Comparison of ENCODE assay signal across 9 cellular contexts in the genomic region with DNA sequence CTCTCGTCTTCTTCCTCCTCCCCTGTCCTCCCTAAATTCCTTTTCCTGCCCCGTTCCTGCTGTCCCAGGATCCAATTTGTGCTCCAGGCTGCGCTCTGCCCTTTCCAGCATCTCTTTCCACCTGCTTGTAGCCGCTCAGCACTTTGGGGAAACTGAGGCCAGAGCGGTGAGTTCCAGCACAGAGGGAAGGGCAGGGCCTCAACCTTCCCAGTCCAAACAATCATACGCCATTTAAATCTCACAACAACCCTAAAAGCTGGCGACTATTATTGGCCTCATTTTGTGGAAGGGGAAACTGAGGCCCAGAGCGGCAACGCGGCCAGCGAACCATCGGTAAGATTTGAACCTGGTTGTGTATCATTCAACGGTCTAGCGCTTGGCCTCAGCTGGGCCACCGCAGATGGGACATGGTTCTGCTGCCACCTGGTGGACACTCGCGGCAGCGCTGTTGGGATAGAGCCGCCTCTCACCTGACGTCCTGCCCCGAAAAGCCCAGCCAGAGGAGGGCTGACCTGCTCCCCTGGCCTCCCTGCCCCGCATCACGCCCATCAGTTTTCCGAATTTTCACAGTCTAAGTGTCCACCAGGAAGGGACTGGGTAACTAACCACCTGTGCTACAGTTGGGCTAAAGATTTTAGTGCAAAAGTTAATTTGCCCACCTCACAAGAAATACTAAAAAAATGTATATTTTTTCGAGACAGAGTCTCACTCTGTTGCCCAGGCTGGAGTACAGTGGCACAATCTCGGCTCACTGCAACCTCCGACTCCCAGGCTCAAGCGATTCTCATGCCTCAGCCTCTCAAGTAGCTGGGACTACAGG. TPM values are rescaled to one million over a fixed set of nuclear protein-coding genes. Genes with fewer than 3 reads are reported as not detected.
DNase-seq lines count a peak whose midpoint lies in the region; ATAC-seq and TF ChIP-seq lines count a peak whose summit lies in the region.
"Had no signal": no experiment of that assay in that cellular context is flagged by ENCODE, and none has a peak within 500 bp of the region (broad histone marks: within the 10 kb centered on the region; RNA-seq: fewer than 3 reads in every experiment).

No MANE protein-coding gene starts in this region.

- POLR2A ChIA-PET in RWPE1 (lab: Yijun Ruan, JAX; ENCODE audit: low non-redundant PET) = interaction anchor here (0.6 kb wide), 1 partner anchor 384 kb away, joined by 4 read pairs; no protein-coding TSS in a partner anchor

- CTCF ChIA-PET in RWPE1 (lab: Yijun Ruan, JAX) = interaction anchor here (0.6 to 1.9 kb wide), 15 partner anchors 9 to 937 kb away, joined by 3 to 7 read pairs (median 4); partner anchors contain the start of gene B3GNT3

- H3K79me2 ChIP-seq in Karpas-422 (ENCODE audit: low read length) = peaks cover 8% of the 10 kb centered on the region

- H3K4me3 ChIP-seq in Karpas-422 (ENCODE audit: low read length) = no peak overlapping the region
- H3K4me3 ChIP-seq in testis = no peak overlapping the region
- H3K4me3 ChIP-seq: SK-N-MC had no signal

- no peak for ATAC-seq in GM18870 (IDR thresholded peaks at IDR 0.05; ENCODE audit: unreplicated experiment)

- no peak for TF ChIP-seq POLR2A in testis (IDR thresholded peaks at IDR 0.05)

- no peak overlapping the region for H2AFZ ChIP-seq in Karpas-422 (ENCODE audit: low read length)

- peaks cover 5% of the 10 kb centered on the region for H3K36me3 ChIP-seq in Karpas-422 (ENCODE audit: insufficient read depth, low read length)
- no peaks in the 10 kb centered on the region for H3K36me3 ChIP-seq in testis (ENCODE audit: low read depth, missing control alignments)

- H3K9ac ChIP-seq in Karpas-422 (ENCODE audit: low read length) = no peak overlapping the region

- no peaks in the 10 kb centered on the region for H3K27me3 ChIP-seq in Karpas-422 (ENCODE audit: low read length)
- H3K27me3 ChIP-seq in testis = no peaks in the 10 kb centered on the region

- WGBS in testis, 2 donors = 18 to 20% methylated on average over 21 to 23 of the region's 28 CpGs

- intact Hi-C loops in testis (cut with DNase I; ENCODE audit: low total_unique reads) = loop anchor here (5.0 kb wide), 1 partner anchor 137 kb away; no protein-coding TSS in a partner anchor

- H4K20me1 ChIP-seq in Karpas-422 (ENCODE audit: insufficient read depth, low read depth, low read length) = peaks cover 5% of the 10 kb centered on the region

- H3K9me2 ChIP-seq in Karpas-422 (replicated peaks; ENCODE audit: insufficient read depth, low read length) = no peaks in the 10 kb centered on the region

- no peaks in the 10 kb centered on the region for H3K9me3 ChIP-seq in Karpas-422 (ENCODE audit: low read length)
- H3K9me3 ChIP-seq in testis = no peaks in the 10 kb centered on the region

- peaks cover 7% of the 10 kb centered on the region for H3K4me1 ChIP-seq in Karpas-422 (ENCODE audit: low read length)
- peaks cover 5% of the 10 kb centered on the region for H3K4me1 ChIP-seq in testis

- no peak overlapping the region for H3K4me2 ChIP-seq in Karpas-422 (ENCODE audit: low read depth, low read length, poor library complexity, severe bottlenecking)

- peak; percentile 99 for TF ChIP-seq CTCF in RWPE1 (conservative IDR thresholded peaks at IDR 0.05; ENCODE audit: low read depth)
- peak; percentile 92 to 99 (median 97) for TF ChIP-seq CTCF in testis (IDR thresholded peaks at IDR 0.05)

- H3K27ac ChIP-seq in Karpas-422 (ENCODE audit: low read length) (no peak overlapping the region), RWPE1 (no peak overlapping the region), testis (no peak overlapping the region)
- H3K27ac ChIP-seq: SK-N-MC had no signal

- DNase-seq in DMS53 (lab: John Stamatoyannopoulos, UW) = peak; percentile 77
- peak; percentile 93 for DNase-seq in Karpas-422
- peak; percentile 85 for DNase-seq in RWPE1 (ENCODE audit: low spot score)
- peak; percentile 84 to 96 for DNase-seq in activated T-helper 1 cell treated with anti-CD3 and anti-CD28 coated beads, Interleukin-2, amount 50 U/mL, for 16 hours (ENCODE audit: low read depth in 1 of 2, low spot score in 1 of 2)
- peak; percentile 40 for DNase-seq in fibroblast of the conjunctiva (ENCODE audit: low read depth)
- peak in 51 of 56 donors; percentile 9 to 88 (median 59) for DNase-seq in nucleus accumbens (lab: John Stamatoyannopoulos, UW)
- DNase-seq in testis = peak; percentile 93

RNA-seq across cellular contexts. Expression of gene RPL18A, which starts 4.2 kb away (rescaled TPM):
- total RNA-seq in Karpas-422 (2014; rRNA removed; shearing (Covaris generic); ENCODE audit: low replicate concordance) = 1,678 and 2,364 TPM in 2 replicates
- 1,000 to 10,000 TPM in 1 of 2 donors, 100 to 1,000 TPM in 1; 551 to 1,098 TPM for total RNA-seq in testis
- 828 TPM for polyA plus RNA-seq in testis (ENCODE audit: insufficient read depth, low read depth, low replicate concordance)

RNA-seq across cellular contexts. Expression of gene JAK3, which starts 7.8 kb away (rescaled TPM):
- 5.7 and 9.5 TPM in 2 replicates for total RNA-seq in Karpas-422 (2014; rRNA removed; shearing (Covaris generic); ENCODE audit: low replicate concordance)
- 10 to 100 TPM in 1 of 2 donors, 1 to 10 TPM in 1; 5.0 to 10.5 TPM for total RNA-seq in testis
- 3.5 TPM for polyA plus RNA-seq in testis (ENCODE audit: insufficient read depth, low read depth, low replicate concordance)

RNA-seq across cellular contexts. Expression of gene SLC5A5, which starts 16.2 kb away (rescaled TPM):
- not detected in 2 replicates for total RNA-seq in Karpas-422 (2014; rRNA removed; shearing (Covaris generic); ENCODE audit: low replicate concordance)
- 1 to 10 TPM in 1 of 2 donors, under 1 TPM in 1; 0.79 to 1.4 TPM for total RNA-seq in testis
- polyA plus RNA-seq in testis (ENCODE audit: insufficient read depth, low read depth, low replicate concordance) = 1.1 TPM

RNA-seq across cellular contexts. Expression of gene INSL3, which starts 34.2 kb away (rescaled TPM):
- not detected in 2 replicates for total RNA-seq in Karpas-422 (2014; rRNA removed; shearing (Covaris generic); ENCODE audit: low replicate concordance)
- 100 to 1,000 TPM in 1 of 2 donors, 10 to 100 TPM in 1; 39.0 to 183 TPM for total RNA-seq in testis
- 1,477 TPM for polyA plus RNA-seq in testis (ENCODE audit: insufficient read depth, low read depth, low replicate concordance)

Comparison
In these comparisons a context has a peak if more than half of its experiments do, and no peak if none do; other contexts are left out.
1. DNase-seq: peak in every context shown above with its lines; median percentile 93 in Karpas-422; 93 in testis; 90 in activated T-helper 1 cell treated with anti-CD3 and anti-CD28 coated beads, Interleukin-2, amount 50 U/mL, for 16 hours; 85 in RWPE1; 77 in DMS53; 59 in nucleus accumbens; 40 in fibroblast of the conjunctiva.